ENCODE assay signal across 8 cellular contexts in genomic region chr6:170289108-170289931, GRCh38. TPM values are rescaled to one million over a fixed set of nuclear protein-coding genes. Genes with fewer than 3 reads are reported as not detected.
DNase-seq lines count a peak whose midpoint lies in the region; ATAC-seq, FAIRE-seq and TF ChIP-seq lines count a peak whose summit lies in the region.

No MANE protein-coding gene starts in this region.

- peaks cover 95% of the 10 kb centered on the region for H4K20me1 ChIP-seq in BLaER1

- H3K4me3 ChIP-seq in BLaER1 (peak overlapping the region; percentile 72), LNCaP clone FGC (ENCODE audit: low read depth, low read length) (peak overlapping the region; percentile 72), dorsolateral prefrontal cortex (peak overlapping the region; percentile 55 to 92 (median 78))

- peak overlapping the region; percentile 86 for H3K4me3 Mint-ChIP-seq in natural killer cell treated with Interleukin-12 subunit alpha and Interleukin-12 subunit beta and Interleukin-15 and Interleukin-18, amount 100 ng/mL, for 72 hours

- no peaks in the 10 kb centered on the region for H3K9me3 ChIP-seq in BLaER1

- H3K27me3 ChIP-seq in BLaER1 = peaks cover 100% of the 10 kb centered on the region
- peaks cover 0 to 49% (median 16%) of the 10 kb centered on the region in 45 donors for H3K27me3 ChIP-seq in dorsolateral prefrontal cortex

- peaks cover 40 to 53% of the 10 kb centered on the region in 2 donors for H3K27me3 Mint-ChIP-seq in natural killer cell treated with Interleukin-12 subunit alpha and Interleukin-12 subunit beta and Interleukin-15 and Interleukin-18, amount 100 ng/mL, for 72 hours

- peaks cover 29 to 33% of the 10 kb centered on the region in 2 donors for H3K4me1 Mint-ChIP-seq in natural killer cell treated with Interleukin-12 subunit alpha and Interleukin-12 subunit beta and Interleukin-15 and Interleukin-18, amount 100 ng/mL, for 72 hours (ENCODE audit: low read depth in 2 of 2)

- FAIRE-seq in frontal cortex (lab: Jason Lieb, UNC) = no peak

- peak; percentile 14 to 37 for ATAC-seq in natural killer cell treated with Interleukin-12 subunit alpha and Interleukin-12 subunit beta and Interleukin-15 and Interleukin-18, amount 100 ng/mL, for 72 hours
- ATAC-seq in HG03135 (IDR thresholded peaks at IDR 0.05; ENCODE audit: unreplicated experiment) = no peak

- peak overlapping the region; percentile 100 for H3K4me2 ChIP-seq in BLaER1

- TF ChIP-seq CTCF in LNCaP clone FGC (IDR thresholded peaks at IDR 0.05; ENCODE audit: control insufficient read depth, extremely low read depth, insufficient read depth) (no peak), dorsolateral prefrontal cortex (IDR thresholded peaks at IDR 0.05 in 54 of 56, conservative IDR thresholded peaks at IDR 0.05 in 2 of 56; ENCODE audit: low read depth in 1 of 56, partially characterized antibody in 56 of 56) (no peak)

- no peaks in the 10 kb centered on the region for H3K36me3 ChIP-seq in BLaER1

- no peaks in the 10 kb centered on the region for H3K9me3 Mint-ChIP-seq in natural killer cell treated with Interleukin-12 subunit alpha and Interleukin-12 subunit beta and Interleukin-15 and Interleukin-18, amount 100 ng/mL, for 72 hours

- peaks cover 4% of the 10 kb centered on the region for H3K36me3 Mint-ChIP-seq in natural killer cell treated with Interleukin-12 subunit alpha and Interleukin-12 subunit beta and Interleukin-15 and Interleukin-18, amount 100 ng/mL, for 72 hours

- H3K27ac Mint-ChIP-seq in natural killer cell treated with Interleukin-12 subunit alpha and Interleukin-12 subunit beta and Interleukin-15 and Interleukin-18, amount 100 ng/mL, for 72 hours = no peak overlapping the region

- H3K27ac ChIP-seq in BLaER1 = no peak overlapping the region
- H3K27ac ChIP-seq in dorsolateral prefrontal cortex = peak overlapping the region in 54 of 59 donors; percentile 40 to 98 (median 90)

- intact Hi-C loops in dorsolateral prefrontal cortex (cut with DNase I) = loop anchor here in 1 of 2 donors (1.0 kb wide), 1 partner anchor 46 kb away; no protein-coding TSS in a partner anchor

- peak overlapping the region; percentile 50; the same call in 1 of the 2 replicates for H3K9ac ChIP-seq in BLaER1

- no peak for DNase-seq in LNCaP clone FGC (ENCODE audit: low read depth)
- DNase-seq in dorsolateral prefrontal cortex = no peak
- no peak for DNase-seq in natural killer cell treated with Interleukin-12 subunit alpha and Interleukin-12 subunit beta and Interleukin-15 and Interleukin-18, amount 100 ng/mL, for 72 hours (ENCODE audit: low spot score)
- DNase-seq in frontal cortex (ENCODE audit: low spot score in 2 of 2) = no peak
- DNase-seq in glomerular visceral epithelial cell (ENCODE audit: extremely low spot score) = no peak
- no peak for DNase-seq in OCI-M1 (lab: John Stamatoyannopoulos, UW)

- H3K4me1 ChIP-seq in BLaER1 = peaks cover 32% of the 10 kb centered on the region

RNA-seq across cellular contexts. Expression of gene DLL1, which starts 1.6 kb away (rescaled TPM):
- 10 to 100 TPM in 104 of 120 experiments, 1 to 10 TPM in 16; 4.7 to 47.2 (median 15.7) TPM for total RNA-seq in dorsolateral prefrontal cortex
- total RNA-seq in natural killer cell treated with Interleukin-12 subunit alpha and Interleukin-12 subunit beta and Interleukin-15 and Interleukin-18, amount 100 ng/mL, for 72 hours = under 1 TPM; 0.12 to 0.61 TPM
- total RNA-seq in frontal cortex = 9.0 TPM

RNA-seq across cellular contexts. Expression of gene FAM120B, which starts 17.2 kb away (rescaled TPM):
- total RNA-seq in dorsolateral prefrontal cortex = 10 to 100 TPM; 37.3 to 72.0 (median 55.7) TPM
- total RNA-seq in natural killer cell treated with Interleukin-12 subunit alpha and Interleukin-12 subunit beta and Interleukin-15 and Interleukin-18, amount 100 ng/mL, for 72 hours = 10 to 100 TPM; 19.9 to 28.0 TPM
- total RNA-seq in frontal cortex = 57.5 TPM
